Comparison of ENCODE assay signal across 13 cellular contexts in genomic region chr2:152223997-152224396, GRCh38. TPM values are rescaled to one million over a fixed set of nuclear protein-coding genes. Genes with fewer than 3 reads are reported as not detected.
DNase-seq lines count a peak whose midpoint lies in the region; ATAC-seq and TF ChIP-seq lines count a peak whose summit lies in the region.
"Had no signal": no experiment of that assay in that cellular context is flagged by ENCODE, and none has a peak within 500 bp of the region (broad histone marks: within the 10 kb centered on the region; RNA-seq: fewer than 3 reads in every experiment).

No MANE protein-coding gene starts in this region.

- H3K36me3 ChIP-seq in ascending aorta (no peaks in the 10 kb centered on the region), gastroesophageal sphincter (no peaks in the 10 kb centered on the region), muscle layer of duodenum (ENCODE audit: control insufficient read depth in 1 of 2, insufficient read depth in 2 of 2, low read length in 2 of 2) (no peaks in the 10 kb centered on the region), urinary bladder (ENCODE audit: insufficient read depth) (no peaks in the 10 kb centered on the region)
- H3K36me3 ChIP-seq: upper lobe of right lung had no signal

- H3K27ac ChIP-seq in ascending aorta (peak overlapping the region; percentile 6 to 26), gastroesophageal sphincter (peak overlapping the region in 3 of 4 donors; percentile 27 to 51 (median 39)), muscle layer of duodenum (ENCODE audit: low read length) (peak overlapping the region; percentile 35), urinary bladder (ENCODE audit: low read depth) (peak overlapping the region; percentile 3)
- H3K27ac ChIP-seq: upper lobe of right lung had no signal

- WGBS in gastroesophageal sphincter (ENCODE audit: low coverage in 1 of 2), 2 donors = 16 to 17% methylated on average over 2 of the region's 2 CpGs
- 17% methylated on average over 2 of the region's 2 CpGs for WGBS in urinary bladder

- H3K27me3 ChIP-seq in ascending aorta (no peaks in the 10 kb centered on the region), gastroesophageal sphincter (no peaks in the 10 kb centered on the region), muscle layer of duodenum (ENCODE audit: low read depth, low read length) (no peaks in the 10 kb centered on the region)
- H3K27me3 ChIP-seq: upper lobe of right lung had no signal

- TF ChIP-seq EP300 in gastroesophageal sphincter (IDR thresholded peaks at IDR 0.05) = no peak

- no peak for TF ChIP-seq POLR2A in gastroesophageal sphincter (IDR thresholded peaks at IDR 0.05)

- no peak for DNase-seq in ascending aorta (ENCODE audit: low spot score in 2 of 2)
- DNase-seq in NCI-H2196 (lab: John Stamatoyannopoulos, UW; ENCODE audit: unreplicated experiment) = no peak
- no peak for DNase-seq in NCI-H1930 (lab: John Stamatoyannopoulos, UW)
- no peak for DNase-seq in DMS79 (lab: John Stamatoyannopoulos, UW)
- DNase-seq: activated CD4-positive, CD25-positive, alpha-beta regulatory T cell treated with anti-CD3 and anti-CD28 coated beads, Interleukin-2, amount 50 U/mL, for 72 hours; activated naive CD8-positive, alpha-beta T cell treated with anti-CD3 and anti-CD28 coated beads for 36 hours; CD4-positive, CD25-positive, alpha-beta regulatory T cell; NCI-H1092; stimulated activated CD8-positive, alpha-beta memory T cell treated with anti-CD3 and anti-CD28 coated beads, Interleukin-4, amount 100 ng/mL, for 48 hours; upper lobe of right lung had no signal

- H3K4me3 ChIP-seq in ascending aorta (no peak overlapping the region), gastroesophageal sphincter (no peak overlapping the region), muscle layer of duodenum (ENCODE audit: low read depth in 1 of 2, low read length in 2 of 2) (no peak overlapping the region), urinary bladder (ENCODE audit: low read depth, low read length) (no peak overlapping the region)
- H3K4me3 ChIP-seq: upper lobe of right lung had no signal

- no peaks in the 10 kb centered on the region for H3K9me3 ChIP-seq in ascending aorta
- no peaks in the 10 kb centered on the region for H3K9me3 ChIP-seq in gastroesophageal sphincter
- H3K9me3 ChIP-seq in muscle layer of duodenum (ENCODE audit: control insufficient read depth in 1 of 2, low read length in 2 of 2) = no peaks in the 10 kb centered on the region
- H3K9me3 ChIP-seq: upper lobe of right lung had no signal

- TF ChIP-seq CTCF in ascending aorta (IDR thresholded peaks at IDR 0.05) (no peak), gastroesophageal sphincter (IDR thresholded peaks at IDR 0.05) (no peak)

- no peak for ATAC-seq in gastroesophageal sphincter

- intact Hi-C loops in ascending aorta (cut with DNase I) = no loop called here

- H3K4me1 ChIP-seq in ascending aorta (peaks cover 0 to 16% of the 10 kb centered on the region in 2 donors), gastroesophageal sphincter (peaks cover 6 to 36% (median 10%) of the 10 kb centered on the region in 3 donors), muscle layer of duodenum (ENCODE audit: control insufficient read depth in 1 of 2, insufficient read depth in 2 of 2, low read length in 2 of 2) (peaks cover 11 to 25% of the 10 kb centered on the region in 2 donors), urinary bladder (ENCODE audit: insufficient read depth) (no peaks in the 10 kb centered on the region)

RNA-seq across cellular contexts. Expression of gene STAM2, which starts 48.4 kb away (rescaled TPM):
- total RNA-seq in ascending aorta = 4.0 TPM
- total RNA-seq in gastroesophageal sphincter = 10 to 100 TPM; 28.8 to 40.7 (median 36.5) TPM
- total RNA-seq in urinary bladder = 91.6 TPM
- polyA plus RNA-seq in urinary bladder = 13.6 TPM
